Comparison of ENCODE assay signal across 12 cellular contexts in the genomic region with DNA sequence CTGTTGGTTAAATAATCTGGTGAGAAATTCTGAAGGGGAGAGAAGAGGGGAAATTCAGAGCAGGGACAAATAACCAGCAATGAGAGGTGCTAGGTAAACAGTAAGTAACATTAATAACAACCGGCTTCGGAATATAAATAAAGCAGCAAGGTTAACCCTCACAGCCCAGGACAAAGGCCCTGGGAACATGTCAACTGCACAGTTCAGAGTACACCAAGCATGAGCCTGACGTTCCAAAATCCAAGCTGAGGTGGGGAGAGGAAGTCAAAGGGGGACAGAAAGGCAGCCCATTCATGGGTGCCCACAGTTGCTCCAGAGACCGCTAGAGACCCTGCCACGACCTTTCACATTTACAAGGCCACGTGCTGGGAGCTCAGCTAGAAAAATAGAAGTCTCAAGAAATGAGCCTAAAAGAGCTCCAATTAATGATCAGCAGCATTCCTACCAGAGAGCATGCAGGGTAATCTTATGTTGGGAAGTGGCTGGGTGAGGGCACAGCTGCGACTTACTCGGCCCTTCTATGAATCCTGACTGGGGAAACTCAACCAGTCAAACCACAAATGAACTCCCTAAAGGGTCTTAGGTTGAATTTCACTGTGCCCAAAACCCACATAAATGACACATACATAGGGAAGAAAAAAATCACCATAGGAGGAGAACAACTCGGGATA. TPM values are rescaled to one million over a fixed set of nuclear protein-coding genes. Genes with fewer than 3 reads are reported as not detected.
DNase-seq lines count a peak whose midpoint lies in the region; ATAC-seq and TF ChIP-seq lines count a peak whose summit lies in the region.
"Had no signal": no experiment of that assay in that cellular context is flagged by ENCODE, and none has a peak within 500 bp of the region (broad histone marks: within the 10 kb centered on the region; RNA-seq: fewer than 3 reads in every experiment).

No MANE protein-coding gene starts in this region.

- H3K4me1 ChIP-seq in skeletal muscle tissue (ENCODE audit: control insufficient read depth in 3 of 3, insufficient read depth in 3 of 3, low read length in 3 of 3), result peaks cover 0 to 9% (median 8%) of the 10 kb centered on the region in 3 donors
- no peaks in the 10 kb centered on the region for H3K4me1 ChIP-seq in adrenal gland (replicated peaks in 1 of 2)

- no peaks in the 10 kb centered on the region for H3K27me3 Mint-ChIP-seq in activated B cell treated with CpG ODN at 0.5 μM for 24 hours

- H3K4me1 Mint-ChIP-seq in activated B cell treated with CpG ODN at 0.5 μM for 24 hours, result peaks cover 30% of the 10 kb centered on the region

- DNase-seq in activated B cell treated with CpG ODN at 0.5 μM for 24 hours (no peak), left lobe of liver (ENCODE audit: low spot score) (no peak), NCI-H1105 treated with DMSO at 0.1 percent for 48 hours (lab: John Stamatoyannopoulos, UW) (no peak), SW480 (ENCODE audit: low spot score) (no peak), adrenal gland (no peak)
- DNase-seq: activated CD4-positive, alpha-beta T cell treated with anti-CD3 and anti-CD28 coated beads for 4 hours; Calu3; NCI-H2081; RPMI8226 had no signal

- no peak overlapping the region for H3K9ac ChIP-seq in skeletal muscle tissue (ENCODE audit: low read depth in 1 of 3, low read length in 3 of 3)

- no peak overlapping the region for H3K4me3 Mint-ChIP-seq in activated B cell treated with CpG ODN at 0.5 μM for 24 hours

- H3K36me3 ChIP-seq in skeletal muscle tissue (ENCODE audit: control insufficient read depth in 3 of 3, insufficient read depth in 3 of 3, low read length in 3 of 3) (no peaks in the 10 kb centered on the region), adrenal gland (replicated peaks in 1 of 2) (no peaks in the 10 kb centered on the region)

- WGBS in adrenal gland, 4 donors, result 62 to 73% (median 71%) methylated on average over 9 of the region's 9 CpGs

- no peak for TF ChIP-seq POLR2A in adrenal gland (IDR thresholded peaks at IDR 0.05)

- TF ChIP-seq CTCF in activated B cell treated with CpG ODN at 0.5 μM for 24 hours (IDR thresholded peaks at IDR 0.05), result no peak
- no peak for TF ChIP-seq CTCF in adrenal gland (IDR thresholded peaks at IDR 0.05)

- POLR2A ChIA-PET in activated B cell treated with CpG ODN at 0.5 μM for 24 hours (lab: Charles Lee), result no interaction called here

- H3K9me3 Mint-ChIP-seq in activated B cell treated with CpG ODN at 0.5 μM for 24 hours, result no peaks in the 10 kb centered on the region

- no peaks in the 10 kb centered on the region for H3K27me3 ChIP-seq in skeletal muscle tissue (ENCODE audit: control insufficient read depth in 3 of 3, insufficient read depth in 3 of 3, low read length in 3 of 3)
- H3K27me3 ChIP-seq in adrenal gland, result no peaks in the 10 kb centered on the region

- CTCF ChIA-PET in activated B cell treated with CpG ODN at 0.5 μM for 24 hours (lab: Charles Lee), result interaction anchor here (1.3 kb wide), 1 partner anchor 19 kb away, joined by 3 read pairs; no protein-coding TSS in a partner anchor

- H3K4me3 ChIP-seq in GM08714 (ENCODE audit: low read length), result peak overlapping the region; percentile 24; the same call in 1 of the 2 replicates
- no peak overlapping the region for H3K4me3 ChIP-seq in skeletal muscle tissue (ENCODE audit: low read length in 3 of 3)
- H3K4me3 ChIP-seq in adrenal gland, result no peak overlapping the region

- peaks cover 47% of the 10 kb centered on the region for H3K36me3 Mint-ChIP-seq in activated B cell treated with CpG ODN at 0.5 μM for 24 hours (ENCODE audit: low read depth)

- ATAC-seq in activated B cell treated with CpG ODN at 0.5 μM for 24 hours (ENCODE audit: low read depth), result no peak
- peak; percentile 79 for ATAC-seq in left lobe of liver
- ATAC-seq in GM21825 (IDR thresholded peaks at IDR 0.05; ENCODE audit: unreplicated experiment), result no peak

- H3K9me3 ChIP-seq in skeletal muscle tissue (ENCODE audit: control insufficient read depth in 3 of 3, low read length in 3 of 3), result no peaks in the 10 kb centered on the region
- no peaks in the 10 kb centered on the region for H3K9me3 ChIP-seq in adrenal gland (replicated peaks in 1 of 3)

- peak overlapping the region; percentile 9 for H3K27ac Mint-ChIP-seq in activated B cell treated with CpG ODN at 0.5 μM for 24 hours

- H3K27ac ChIP-seq in skeletal muscle tissue (ENCODE audit: low read depth, low read length) (peak overlapping the region; percentile 58), adrenal gland (peak overlapping the region in 1 of 5 donors; percentile 26)

- intact Hi-C loops in activated B cell treated with CpG ODN at 0.5 μM for 24 hours (cut with micrococcal nuclease) (no loop called here), adrenal gland (cut with DNase I) (no loop called here)

RNA-seq across cellular contexts. Expression of gene UXS1, which starts 55.1 kb away (rescaled TPM):
- total RNA-seq in activated B cell treated with CpG ODN at 0.5 μM for 24 hours (20.0 and 24.2 TPM in 2 replicates), left lobe of liver (7.5 TPM), skeletal muscle tissue (17.7 TPM), adrenal gland (100 to 1,000 TPM in 1 of 8 donors, 10 to 100 TPM in 7; 16.4 to 145 (median 22.3) TPM)
- polyA plus RNA-seq in adrenal gland, result 10 to 100 TPM in 1 of 3 donors, 1 to 10 TPM in 2; 5.7 to 28.0 (median 6.7) TPM
